8 cellular contexts compared by ENCODE assay signal in genomic region chr11:57513911-57514537, GRCh38. TPM values are rescaled to one million over a fixed set of nuclear protein-coding genes. Genes with fewer than 3 reads are reported as not detected.
A peak's percentile ranks its signal among the peaks of the same experiment; 100 is the strongest.
DNase-seq lines count a peak whose midpoint lies in the region; ATAC-seq and TF ChIP-seq lines count a peak whose summit lies in the region.

No MANE protein-coding gene starts in this region.

- H3K4me3 ChIP-seq in AG10803 (ENCODE audit: low read length) (peak overlapping the region; percentile 85), stomach (peak overlapping the region; percentile 90 to 95 (median 93))

- no peak for TF ChIP-seq POLR2A in stomach (IDR thresholded peaks at IDR 0.05)

- 3 to 19% (median 12%) methylated on average over 16 to 35 of the region's 35 CpGs for WGBS in stomach, 5 donors

- DNase-seq in AG10803 (ENCODE audit: low read depth): peak; percentile 33
- peak; percentile 51 for DNase-seq in dermis blood vessel endothelial cell
- DNase-seq in memory B cell (ENCODE audit: low spot score in 2 of 2): peak in 1 of 2 donors; percentile 33
- DNase-seq in stomach: peak; percentile 69
- DNase-seq in cerebellar cortex (ENCODE audit: low spot score): no peak

- H3K27ac ChIP-seq in stomach: peak overlapping the region; percentile 67 to 79 (median 77)

- H3K36me3 ChIP-seq in stomach: peaks cover 0 to 3% (median 0%) of the 10 kb centered on the region in 4 donors

- no peak for TF ChIP-seq EP300 in stomach (IDR thresholded peaks at IDR 0.05)

- H3K9me3 ChIP-seq in stomach: no peaks in the 10 kb centered on the region

- peak overlapping the region; percentile 99 for H3K4me3 Mint-ChIP-seq in T-helper 1 cell treated with Interleukin-12 subunit alpha and Interleukin-12 subunit beta and Interleukin-4 antibody, amounts not matched to agents 30 μg/mL and 1 μg/mL, for 36 hours
- peak overlapping the region; percentile 100 for H3K4me3 Mint-ChIP-seq in memory B cell

- TF ChIP-seq CTCF in AG10803 (conservative IDR thresholded peaks at IDR 0.05; ENCODE audit: low read length) (no peak), stomach (IDR thresholded peaks at IDR 0.05) (no peak)

- H3K27ac Mint-ChIP-seq in T-helper 1 cell treated with Interleukin-12 subunit alpha and Interleukin-12 subunit beta and Interleukin-4 antibody, amounts not matched to agents 30 μg/mL and 1 μg/mL, for 36 hours: peak overlapping the region; percentile 59
- H3K27ac Mint-ChIP-seq in memory B cell: no peak overlapping the region

- H3K4me1 Mint-ChIP-seq in T-helper 1 cell treated with Interleukin-12 subunit alpha and Interleukin-12 subunit beta and Interleukin-4 antibody, amounts not matched to agents 30 μg/mL and 1 μg/mL, for 36 hours (ENCODE audit: low read depth): peaks cover 17% of the 10 kb centered on the region
- peaks cover 21% of the 10 kb centered on the region for H3K4me1 Mint-ChIP-seq in memory B cell

- H3K9me3 Mint-ChIP-seq in T-helper 1 cell treated with Interleukin-12 subunit alpha and Interleukin-12 subunit beta and Interleukin-4 antibody, amounts not matched to agents 30 μg/mL and 1 μg/mL, for 36 hours: no peaks in the 10 kb centered on the region
- no peaks in the 10 kb centered on the region for H3K9me3 Mint-ChIP-seq in memory B cell

- H3K36me3 Mint-ChIP-seq in T-helper 1 cell treated with Interleukin-12 subunit alpha and Interleukin-12 subunit beta and Interleukin-4 antibody, amounts not matched to agents 30 μg/mL and 1 μg/mL, for 36 hours (ENCODE audit: low read depth): no peaks in the 10 kb centered on the region
- no peaks in the 10 kb centered on the region for H3K36me3 Mint-ChIP-seq in memory B cell

- ATAC-seq in GM19324 (IDR thresholded peaks at IDR 0.05; ENCODE audit: low FRiP score, unreplicated experiment) (peak; percentile 18), HG03469 (IDR thresholded peaks at IDR 0.05; ENCODE audit: unreplicated experiment) (peak; percentile 32), memory B cell (ENCODE audit: low read depth) (peak; percentile 51)

- peaks cover 8% of the 10 kb centered on the region for H3K27me3 Mint-ChIP-seq in T-helper 1 cell treated with Interleukin-12 subunit alpha and Interleukin-12 subunit beta and Interleukin-4 antibody, amounts not matched to agents 30 μg/mL and 1 μg/mL, for 36 hours (ENCODE audit: low read depth)
- H3K27me3 Mint-ChIP-seq in memory B cell: peaks cover 2% of the 10 kb centered on the region

- peaks cover 10 to 35% (median 29%) of the 10 kb centered on the region in 4 donors for H3K4me1 ChIP-seq in stomach

- no peaks in the 10 kb centered on the region for H3K27me3 ChIP-seq in stomach

- intact Hi-C loops in stomach (cut with DNase I; ENCODE audit: low total_unique reads): no loop called here

RNA-seq across cellular contexts. Expression of gene SLC43A1, which starts 1.5 kb away (rescaled TPM):
- total RNA-seq in dermis blood vessel endothelial cell (16.7 and 18.4 TPM in 2 replicates), stomach (10 to 100 TPM; 10.5 to 38.4 (median 18.5) TPM)
- polyA plus RNA-seq in stomach: 10 to 100 TPM; 16.0 to 24.6 (median 19.7) TPM

RNA-seq across cellular contexts. Expression of gene TIMM10, which starts 16.5 kb away (rescaled TPM):
- total RNA-seq in dermis blood vessel endothelial cell (28.1 and 39.8 TPM in 2 replicates), stomach (10 to 100 TPM in 3 of 5 donors, 1 to 10 TPM in 2; 1.7 to 51.3 (median 31.3) TPM)
- polyA plus RNA-seq in stomach: 10 to 100 TPM; 66.7 to 79.6 (median 73.7) TPM

RNA-seq across cellular contexts. Expression of gene SMTNL1, which starts 23.4 kb away (rescaled TPM):
- total RNA-seq in dermis blood vessel endothelial cell (not detected in 2 replicates), stomach (not detected)
- not detected for polyA plus RNA-seq in stomach

RNA-seq across cellular contexts. Expression of gene UBE2L6, which starts 53.4 kb away (rescaled TPM):
- total RNA-seq in dermis blood vessel endothelial cell: 37.4 and 41.5 TPM in 2 replicates
- 10 to 100 TPM in 4 of 5 donors, 1 to 10 TPM in 1; 2.2 to 57.8 (median 21.3) TPM for total RNA-seq in stomach
- polyA plus RNA-seq in stomach: 10 to 100 TPM; 47.3 to 73.0 (median 71.4) TPM

RNA-seq across cellular contexts. Expression of gene RTN4RL2, which starts 53.7 kb away (rescaled TPM):
- 0.14 and 0.51 TPM in 2 replicates for total RNA-seq in dermis blood vessel endothelial cell
- total RNA-seq in stomach: 1 to 10 TPM in 2 of 5 donors, not detected in 3; 3.9 to 8.1 TPM
- under 1 TPM; 0.75 to 0.78 (median 0.76) TPM for polyA plus RNA-seq in stomach
